ENCODE assay signal across 1 cellular context in the genomic region with DNA sequence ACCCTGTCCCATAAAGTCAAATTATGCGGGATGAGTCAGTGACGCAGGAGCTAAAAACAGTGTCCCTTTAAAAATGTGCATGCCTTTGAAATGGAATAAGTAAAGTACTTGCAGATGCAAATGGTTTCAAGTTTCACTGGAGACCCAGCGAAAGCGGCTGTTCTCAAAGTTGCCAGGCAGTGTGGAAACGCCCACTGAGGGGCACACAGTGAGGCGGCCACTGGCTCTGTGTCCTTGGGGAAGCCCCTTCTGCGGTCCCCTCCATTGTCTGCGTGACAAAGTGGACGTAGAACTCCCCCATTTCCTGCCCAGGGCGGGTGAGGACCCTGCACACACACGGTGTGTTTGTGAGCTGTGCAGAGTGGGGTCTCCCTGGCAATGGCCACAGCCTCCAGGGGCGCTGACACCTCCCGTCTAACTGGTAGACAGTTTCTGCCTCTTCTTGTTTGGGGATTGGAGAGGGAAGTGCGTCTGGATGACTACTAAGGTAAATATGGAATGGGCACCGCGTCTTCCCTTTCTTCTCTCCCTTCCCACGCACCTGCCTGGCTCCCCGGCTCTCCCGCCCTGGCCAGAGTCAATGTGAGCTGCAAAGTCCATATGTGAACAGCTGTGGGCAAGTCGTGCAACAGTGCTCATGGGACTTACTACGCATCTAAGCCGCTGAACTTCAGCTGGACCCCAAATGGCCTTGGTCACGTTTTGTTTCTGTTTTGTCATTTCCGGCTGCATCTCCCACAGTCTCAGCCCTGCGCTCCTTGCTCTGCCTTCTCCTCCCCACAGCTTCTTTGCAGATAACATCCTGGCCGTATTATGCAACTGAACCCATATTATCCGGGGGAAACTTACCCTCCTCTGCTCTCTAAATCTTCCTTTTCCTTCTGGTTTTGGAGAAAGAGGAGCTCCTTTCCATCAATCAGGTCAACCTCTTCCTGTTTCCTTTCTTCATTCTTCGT.
TF ChIP-seq lines count a peak whose summit lies in the region.

No MANE protein-coding gene starts in this region.

TF ChIP-seq in H1, 55 proteins besides CTCF, POLR2A, EP300 and RAD21:
- TF ChIP-seq NANOG (IDR thresholded peaks at IDR 0.05; ENCODE audit: insufficient read depth, low read depth, low read length, poor library complexity, severe bottlenecking) = no peak
TF ChIP-seq in H1: peak in this region for 0.
